Comparison of ENCODE assay signal across 1 cellular context in genomic region chr6:130027948-130028347, GRCh38.
TF ChIP-seq lines count a peak whose summit lies in the region.

No MANE protein-coding gene starts in this region.

TF ChIP-seq in GM12878, 131 proteins besides CTCF, POLR2A, EP300 and RAD21 (continued from another document):
- TF ChIP-seq, protein P1, sequence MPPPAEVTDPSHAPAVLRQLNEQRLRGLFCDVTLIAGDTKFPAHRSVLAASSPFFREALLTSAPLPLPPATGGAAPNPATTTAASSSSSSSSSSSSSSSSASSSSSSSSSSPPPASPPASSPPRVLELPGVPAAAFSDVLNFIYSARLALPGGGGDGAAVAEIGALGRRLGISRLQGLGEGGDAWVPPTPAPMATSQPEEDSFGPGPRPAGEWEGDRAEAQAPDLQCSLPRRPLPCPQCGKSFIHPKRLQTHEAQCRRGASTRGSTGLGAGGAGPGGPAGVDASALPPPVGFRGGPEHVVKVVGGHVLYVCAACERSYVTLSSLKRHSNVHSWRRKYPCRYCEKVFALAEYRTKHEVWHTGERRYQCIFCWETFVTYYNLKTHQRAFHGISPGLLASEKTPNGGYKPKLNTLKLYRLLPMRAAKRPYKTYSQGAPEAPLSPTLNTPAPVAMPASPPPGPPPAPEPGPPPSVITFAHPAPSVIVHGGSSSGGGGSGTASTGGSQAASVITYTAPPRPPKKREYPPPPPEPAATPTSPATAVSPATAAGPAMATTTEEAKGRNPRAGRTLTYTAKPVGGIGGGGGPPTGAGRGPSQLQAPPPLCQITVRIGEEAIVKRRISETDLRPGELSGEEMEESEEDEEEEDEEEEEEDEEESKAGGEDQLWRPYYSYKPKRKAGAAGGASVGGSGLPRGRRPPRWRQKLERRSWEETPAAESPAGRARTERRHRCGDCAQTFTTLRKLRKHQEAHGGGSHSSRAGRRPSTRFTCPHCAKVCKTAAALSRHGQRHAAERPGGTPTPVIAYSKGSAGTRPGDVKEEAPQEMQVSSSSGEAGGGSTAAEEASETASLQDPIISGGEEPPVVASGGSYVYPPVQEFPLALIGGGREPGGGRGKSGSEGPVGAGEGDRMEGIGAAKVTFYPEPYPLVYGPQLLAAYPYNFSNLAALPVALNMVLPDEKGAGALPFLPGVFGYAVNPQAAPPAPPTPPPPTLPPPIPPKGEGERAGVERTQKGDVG (CRISPR knock-in tag; IDR thresholded peaks at IDR 0.05) = no peak
